ENCODE assay signal across 8 cellular contexts in genomic region chr11:70397983-70398833, GRCh38. TPM values are rescaled to one million over a fixed set of nuclear protein-coding genes. Genes with fewer than 3 reads are reported as not detected.
DNase-seq lines count a peak whose midpoint lies in the region; ATAC-seq and TF ChIP-seq lines count a peak whose summit lies in the region.

CTTN (plus strand) TSS chr11:70398529; CDS start chr11:70407298, 8,769 bp downstream.

- TF ChIP-seq CTCF in GM12864 (IDR thresholded peaks at IDR 0.05; ENCODE audit: low read depth, low read length, missing control alignments) = no peak
- no peak for TF ChIP-seq CTCF in HL-60 (IDR thresholded peaks at IDR 0.05; ENCODE audit: insufficient read depth, low read length)
- TF ChIP-seq CTCF in lower leg skin (IDR thresholded peaks at IDR 0.05) = no peak

- H3K36me3 ChIP-seq in ectodermal cell (ENCODE audit: control insufficient read depth, insufficient read depth, low read length) = no peaks in the 10 kb centered on the region

- WGBS in ectodermal cell, 2 experiments = 0 to 1% methylated on average over 93 of the region's 93 CpGs
- 0 to 1% methylated on average over 14 to 75 of the region's 93 CpGs for WGBS in lower leg skin, 2 donors

- TF ChIP-seq POLR2A in lower leg skin (IDR thresholded peaks at IDR 0.05) = no peak

- no peaks in the 10 kb centered on the region for H3K9me3 ChIP-seq in ectodermal cell (ENCODE audit: control insufficient read depth, low read length)

- H3K4me3 ChIP-seq in GM12864 (ENCODE audit: low read depth, low read length) (peak within 1 kb of the TSS; percentile 65), HL-60 (replicated peaks; ENCODE audit: insufficient read depth, low read length) (peak within 1 kb of the TSS; percentile 33), ectodermal cell (ENCODE audit: insufficient read depth, low read depth, low read length) (peak within 1 kb of the TSS; percentile 73), lower leg skin (ENCODE audit: low read depth, poor library complexity, severe bottlenecking) (peak within 1 kb of the TSS; percentile 94)

- intact Hi-C loops in lower leg skin (cut with DNase I; ENCODE audit: low total_unique reads) = no loop called here

- H3K27ac ChIP-seq in HL-60 (replicated peaks) (no peak within 1 kb of the TSS), ectodermal cell (ENCODE audit: insufficient read depth, low read depth, low read length, poor library complexity, severe bottlenecking) (peak within 1 kb of the TSS; percentile 41)

- H3K27me3 ChIP-seq in HL-60 (ENCODE audit: insufficient read depth, poor library complexity, severe bottlenecking) = peaks cover 48% of the 10 kb centered on the region
- no peaks in the 10 kb centered on the region for H3K27me3 ChIP-seq in ectodermal cell (ENCODE audit: control insufficient read depth, insufficient read depth, low read length, poor library complexity, severe bottlenecking)

- ATAC-seq in HG02973 (IDR thresholded peaks at IDR 0.05; ENCODE audit: unreplicated experiment) = no peak

- H3K4me1 ChIP-seq in ectodermal cell (ENCODE audit: control insufficient read depth, insufficient read depth, low read length) = peaks cover 4% of the 10 kb centered on the region

- DNase-seq in GM12864 (ENCODE audit: low read depth) = no peak
- DNase-seq in HL-60 (ENCODE audit: low read depth in 1 of 2, low spot score in 1 of 2) = peak; percentile 58 to 82
- peak; percentile 88 for DNase-seq in NCI-H774 (lab: John Stamatoyannopoulos, UW)
- peak; percentile 88 for DNase-seq in activated CD8-positive, alpha-beta memory T cell treated with anti-CD3 and anti-CD28 coated beads for 24 hours
- peak; percentile 55 to 95 for DNase-seq in lower leg skin (ENCODE audit: low spot score in 2 of 2)
- peak; percentile 78 for DNase-seq in stimulated activated CD4-positive, alpha-beta T cell treated with anti-CD3 and anti-CD28 coated beads, Interleukin-4, amount 100 ng/mL, for 24 hours

RNA-seq across cellular contexts. Expression of gene CTTN, which starts in this region (rescaled TPM):
- 148 TPM for polyA plus RNA-seq in ectodermal cell (2013, experiment 1 of 4)
- polyA plus RNA-seq in ectodermal cell (2013, experiment 2 of 4) = 143 TPM
- 116 TPM for polyA plus RNA-seq in ectodermal cell (2013, experiment 3 of 4)
- polyA plus RNA-seq in ectodermal cell (2013, experiment 4 of 4) = 142 TPM
- 100 to 1,000 TPM; 251 to 343 (median 288) TPM for total RNA-seq in lower leg skin

Comparison
In these comparisons a context has a peak if more than half of its experiments do, and no peak if none do; other contexts are left out.
1. H3K4me3 ChIP-seq: peak in every context shown above with its lines; median percentile 94 in lower leg skin; 73 in ectodermal cell; 65 in GM12864; 33 in HL-60.